1 cellular context compared by ENCODE assay signal in genomic region chr15:52480990-52481389, GRCh38.
TF ChIP-seq lines count a peak whose summit lies in the region.

No MANE protein-coding gene starts in this region.

TF ChIP-seq in SK-N-SH treated with all-trans-retinoic acid at 6 μM for 48 hours, 23 proteins besides CTCF, POLR2A, EP300 and RAD21 (continued from another document):
- TF ChIP-seq TSHZ2 (CRISPR knock-in tag; IDR thresholded peaks at IDR 0.05) (no peak), ZFP30 (CRISPR knock-in tag; IDR thresholded peaks at IDR 0.05) (no peak), TCF4 (CRISPR knock-in tag; IDR thresholded peaks at IDR 0.05; ENCODE audit: borderline replicate concordance) (no peak), OSR1 (CRISPR knock-in tag; IDR thresholded peaks at IDR 0.05) (no peak), ZNF8 (CRISPR knock-in tag; IDR thresholded peaks at IDR 0.05) (no peak), CSRNP3 (CRISPR knock-in tag; IDR thresholded peaks at IDR 0.05) (no peak), ISL1 (CRISPR knock-in tag; IDR thresholded peaks at IDR 0.05) (no peak), BACH2 (CRISPR knock-in tag; IDR thresholded peaks at IDR 0.05; ENCODE audit: borderline replicate concordance) (no peak), CSDC2 (CRISPR knock-in tag; IDR thresholded peaks at IDR 0.05) (no peak), ARNTL (CRISPR knock-in tag; IDR thresholded peaks at IDR 0.05; ENCODE audit: borderline replicate concordance, low read depth) (no peak)
